8 cellular contexts compared by ENCODE assay signal in genomic region chr22:23591203-23591791, GRCh38. TPM values are rescaled to one million over a fixed set of nuclear protein-coding genes. Genes with fewer than 3 reads are reported as not detected.
DNase-seq lines count a peak whose midpoint lies in the region; ATAC-seq and TF ChIP-seq lines count a peak whose summit lies in the region.

No MANE protein-coding gene starts in this region.

- no peak overlapping the region for H3K23ac ChIP-seq in mesenchymal stem cell (ENCODE audit: low read length in 2 of 2)

- no peaks in the 10 kb centered on the region for H3K79me1 ChIP-seq in mesenchymal stem cell (replicated peaks; ENCODE audit: low read length, poor library complexity, severe bottlenecking)

- H3K4ac ChIP-seq in mesenchymal stem cell (ENCODE audit: low read depth in 1 of 2, low read length in 2 of 2): no peak overlapping the region

- H2AFZ ChIP-seq in mesenchymal stem cell (ENCODE audit: low read depth, low read length): no peak overlapping the region

- H3K27me3 ChIP-seq in dorsolateral prefrontal cortex (no peaks in the 10 kb centered on the region), mesenchymal stem cell (ENCODE audit: control insufficient read depth in 1 of 2, insufficient read depth in 1 of 2, low read length in 2 of 2) (peaks cover 8 to 18% of the 10 kb centered on the region in 2 experiments)

- H2BK120ac ChIP-seq in mesenchymal stem cell (ENCODE audit: low read depth, low read length): no peak overlapping the region

- DNase-seq in NCI-H1436 (lab: John Stamatoyannopoulos, UW) (peak; percentile 53), NCI-H1436 treated with DMSO at 0.1 percent for 48 hours (lab: John Stamatoyannopoulos, UW) (no peak), NCI-H2227 (lab: John Stamatoyannopoulos, UW; ENCODE audit: unreplicated experiment) (peak; percentile 50), dorsolateral prefrontal cortex (peak in 9 of 10 donors; percentile 30 to 74 (median 60)), mesenchymal stem cell (peak; percentile 64)
- peak; percentile 36 to 38 for DNase-seq in activated CD4-positive, alpha-beta T cell treated with anti-CD3 and anti-CD28 coated beads, Interleukin-2, amount 50 U/mL, for 24 hours (ENCODE audit: low read depth in 1 of 2, low spot score in 1 of 2)
- peak; percentile 32 to 34 for DNase-seq in stimulated activated CD8-positive, alpha-beta memory T cell treated with anti-CD3 and anti-CD28 coated beads, Interleukin-15, amount 100 ng/mL, for 48 hours (ENCODE audit: low read depth in 2 of 2)

- no peak overlapping the region for H4K91ac ChIP-seq in mesenchymal stem cell (ENCODE audit: low read length)

- no peak overlapping the region for H3K9ac ChIP-seq in mesenchymal stem cell (ENCODE audit: low read length)

- no peak overlapping the region for H3K4me3 ChIP-seq in dorsolateral prefrontal cortex
- no peak overlapping the region for H3K4me3 ChIP-seq in mesenchymal stem cell (ENCODE audit: insufficient read depth in 1 of 2, low read depth in 1 of 2, low read length in 2 of 2)

- intact Hi-C loops in dorsolateral prefrontal cortex (cut with DNase I): no loop called here

- H4K8ac ChIP-seq in mesenchymal stem cell (ENCODE audit: low read length): no peak overlapping the region

- H2AK5ac ChIP-seq in mesenchymal stem cell (ENCODE audit: low read length, severe bottlenecking): no peak overlapping the region

- no peaks in the 10 kb centered on the region for H3K9me3 ChIP-seq in mesenchymal stem cell (ENCODE audit: control insufficient read depth, low read length)

- no peak for ATAC-seq in HG03460 (IDR thresholded peaks at IDR 0.05; ENCODE audit: unreplicated experiment)

- 42% methylated on average over 11 of the region's 11 CpGs for WGBS in mesenchymal stem cell

- peak; percentile 27 to 90 (median 78) for TF ChIP-seq CTCF in dorsolateral prefrontal cortex (IDR thresholded peaks at IDR 0.05 in 54 of 56, conservative IDR thresholded peaks at IDR 0.05 in 2 of 56; ENCODE audit: low read depth in 1 of 56, partially characterized antibody in 56 of 56)

- no peaks in the 10 kb centered on the region for H3K4me1 ChIP-seq in mesenchymal stem cell (ENCODE audit: control insufficient read depth, insufficient read depth, low read depth, low read length)

- no peak overlapping the region for H2BK12ac ChIP-seq in mesenchymal stem cell (ENCODE audit: low read length in 2 of 2)

- no peak overlapping the region for H2BK15ac ChIP-seq in mesenchymal stem cell (ENCODE audit: low read depth, poor library complexity, severe bottlenecking)

- H3K4me2 ChIP-seq in mesenchymal stem cell (ENCODE audit: low read length, poor library complexity, severe bottlenecking): no peak overlapping the region

- H2BK5ac ChIP-seq in mesenchymal stem cell (ENCODE audit: low read depth, low read length, poor library complexity, severe bottlenecking): no peak overlapping the region

- H3K36me3 ChIP-seq in mesenchymal stem cell (ENCODE audit: control insufficient read depth in 1 of 2, insufficient read depth in 2 of 2, low read depth in 1 of 2, low read length in 2 of 2): no peaks in the 10 kb centered on the region

- H3K27ac ChIP-seq in dorsolateral prefrontal cortex (no peak overlapping the region), mesenchymal stem cell (ENCODE audit: low read length, poor library complexity, severe bottlenecking) (no peak overlapping the region)

- no peak overlapping the region for H3K18ac ChIP-seq in mesenchymal stem cell (ENCODE audit: low read depth in 1 of 2, low read length in 2 of 2)

- no peak overlapping the region for H3K14ac ChIP-seq in mesenchymal stem cell (ENCODE audit: low read length in 2 of 2)

RNA-seq across cellular contexts. Expression of gene IGLL1, which starts 11.2 kb away (rescaled TPM):
- 1 to 10 TPM in 6 of 120 experiments, under 1 TPM in 5, not detected in 109; 0.71 to 2.0 (median 1.1) TPM for total RNA-seq in dorsolateral prefrontal cortex
- polyA plus RNA-seq in mesenchymal stem cell (2013, experiment 1 of 2): not detected
- polyA plus RNA-seq in mesenchymal stem cell (2013, experiment 2 of 2): not detected

RNA-seq across cellular contexts. Expression of gene DRICH1, which starts 40.8 kb away (rescaled TPM):
- 1 to 10 TPM in 58 of 120 experiments, under 1 TPM in 49, not detected in 13; 0.39 to 3.2 (median 1.1) TPM for total RNA-seq in dorsolateral prefrontal cortex
- 0.11 TPM for polyA plus RNA-seq in mesenchymal stem cell (2013, experiment 1 of 2)
- polyA plus RNA-seq in mesenchymal stem cell (2013, experiment 2 of 2): 0.07 TPM
